In the genomic region with DNA sequence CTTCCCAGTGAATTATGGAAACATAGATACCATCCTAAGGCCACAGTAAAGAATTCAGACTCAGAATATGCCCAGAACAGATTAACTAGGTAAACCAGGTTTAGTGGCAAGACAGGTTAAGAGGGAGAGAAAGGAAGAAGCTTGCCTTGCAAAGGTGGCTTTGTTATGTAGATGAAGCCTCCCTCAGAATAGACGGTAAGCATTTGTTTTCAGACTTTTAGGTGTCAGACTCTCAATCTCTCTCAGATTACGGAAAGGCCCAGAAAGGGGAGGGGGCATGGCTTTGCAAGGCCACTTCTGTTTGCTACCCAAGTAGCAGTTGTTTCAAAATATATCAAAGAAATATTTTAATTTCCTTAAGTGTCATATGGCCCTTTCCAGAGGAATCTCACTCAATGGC, we compare ENCODE assay signal across 1 cellular context.
A peak's percentile ranks its signal among the peaks of the same experiment; 100 is the strongest.
TF ChIP-seq lines count a peak whose summit lies in the region.

No MANE protein-coding gene starts in this region.

TF ChIP-seq in GM23338, 12 proteins besides CTCF, POLR2A, EP300 and RAD21 (continued from another document):
- TF ChIP-seq, protein P1, sequence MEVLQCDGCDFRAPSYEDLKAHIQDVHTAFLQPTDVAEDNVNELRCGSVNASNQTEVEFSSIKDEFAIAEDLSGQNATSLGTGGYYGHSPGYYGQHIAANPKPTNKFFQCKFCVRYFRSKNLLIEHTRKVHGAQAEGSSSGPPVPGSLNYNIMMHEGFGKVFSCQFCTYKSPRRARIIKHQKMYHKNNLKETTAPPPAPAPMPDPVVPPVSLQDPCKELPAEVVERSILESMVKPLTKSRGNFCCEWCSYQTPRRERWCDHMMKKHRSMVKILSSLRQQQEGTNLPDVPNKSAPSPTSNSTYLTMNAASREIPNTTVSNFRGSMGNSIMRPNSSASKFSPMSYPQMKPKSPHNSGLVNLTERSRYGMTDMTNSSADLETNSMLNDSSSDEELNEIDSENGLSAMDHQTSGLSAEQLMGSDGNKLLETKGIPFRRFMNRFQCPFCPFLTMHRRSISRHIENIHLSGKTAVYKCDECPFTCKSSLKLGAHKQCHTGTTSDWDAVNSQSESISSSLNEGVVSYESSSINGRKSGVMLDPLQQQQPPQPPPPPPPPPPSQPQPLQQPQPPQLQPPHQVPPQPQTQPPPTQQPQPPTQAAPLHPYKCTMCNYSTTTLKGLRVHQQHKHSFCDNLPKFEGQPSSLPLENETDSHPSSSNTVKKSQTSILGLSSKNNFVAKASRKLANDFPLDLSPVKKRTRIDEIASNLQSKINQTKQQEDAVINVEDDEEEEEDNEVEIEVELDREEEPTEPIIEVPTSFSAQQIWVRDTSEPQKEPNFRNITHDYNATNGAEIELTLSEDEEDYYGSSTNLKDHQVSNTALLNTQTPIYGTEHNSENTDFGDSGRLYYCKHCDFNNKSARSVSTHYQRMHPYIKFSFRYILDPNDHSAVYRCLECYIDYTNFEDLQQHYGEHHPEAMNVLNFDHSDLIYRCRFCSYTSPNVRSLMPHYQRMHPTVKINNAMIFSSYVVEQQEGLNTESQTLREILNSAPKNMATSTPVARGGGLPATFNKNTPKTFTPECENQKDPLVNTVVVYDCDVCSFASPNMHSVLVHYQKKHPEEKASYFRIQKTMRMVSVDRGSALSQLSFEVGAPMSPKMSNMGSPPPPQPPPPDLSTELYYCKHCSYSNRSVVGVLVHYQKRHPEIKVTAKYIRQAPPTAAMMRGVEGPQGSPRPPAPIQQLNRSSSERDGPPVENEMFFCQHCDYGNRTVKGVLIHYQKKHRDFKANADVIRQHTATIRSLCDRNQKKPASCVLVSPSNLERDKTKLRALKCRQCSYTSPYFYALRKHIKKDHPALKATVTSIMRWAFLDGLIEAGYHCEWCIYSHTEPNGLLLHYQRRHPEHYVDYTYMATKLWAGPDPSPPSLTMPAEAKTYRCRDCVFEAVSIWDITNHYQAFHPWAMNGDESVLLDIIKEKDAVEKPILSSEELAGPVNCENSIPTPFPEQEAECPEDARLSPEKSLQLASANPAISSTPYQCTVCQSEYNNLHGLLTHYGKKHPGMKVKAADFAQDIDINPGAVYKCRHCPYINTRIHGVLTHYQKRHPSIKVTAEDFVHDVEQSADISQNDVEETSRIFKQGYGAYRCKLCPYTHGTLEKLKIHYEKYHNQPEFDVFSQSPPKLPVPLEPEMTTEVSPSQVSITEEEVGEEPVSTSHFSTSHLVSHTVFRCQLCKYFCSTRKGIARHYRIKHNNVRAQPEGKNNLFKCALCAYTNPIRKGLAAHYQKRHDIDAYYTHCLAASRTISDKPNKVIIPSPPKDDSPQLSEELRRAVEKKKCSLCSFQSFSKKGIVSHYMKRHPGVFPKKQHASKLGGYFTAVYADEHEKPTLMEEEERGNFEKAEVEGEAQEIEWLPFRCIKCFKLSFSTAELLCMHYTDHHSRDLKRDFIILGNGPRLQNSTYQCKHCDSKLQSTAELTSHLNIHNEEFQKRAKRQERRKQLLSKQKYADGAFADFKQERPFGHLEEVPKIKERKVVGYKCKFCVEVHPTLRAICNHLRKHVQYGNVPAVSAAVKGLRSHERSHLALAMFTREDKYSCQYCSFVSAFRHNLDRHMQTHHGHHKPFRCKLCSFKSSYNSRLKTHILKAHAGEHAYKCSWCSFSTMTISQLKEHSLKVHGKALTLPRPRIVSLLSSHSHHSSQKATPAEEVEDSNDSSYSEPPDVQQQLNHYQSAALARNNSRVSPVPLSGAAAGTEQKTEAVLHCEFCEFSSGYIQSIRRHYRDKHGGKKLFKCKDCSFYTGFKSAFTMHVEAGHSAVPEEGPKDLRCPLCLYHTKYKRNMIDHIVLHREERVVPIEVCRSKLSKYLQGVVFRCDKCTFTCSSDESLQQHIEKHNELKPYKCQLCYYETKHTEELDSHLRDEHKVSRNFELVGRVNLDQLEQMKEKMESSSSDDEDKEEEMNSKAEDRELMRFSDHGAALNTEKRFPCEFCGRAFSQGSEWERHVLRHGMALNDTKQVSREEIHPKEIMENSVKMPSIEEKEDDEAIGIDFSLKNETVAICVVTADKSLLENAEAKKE (CRISPR knock-in tag; IDR thresholded peaks at IDR 0.05) = peak; percentile 64
- TF ChIP-seq, protein P2, sequence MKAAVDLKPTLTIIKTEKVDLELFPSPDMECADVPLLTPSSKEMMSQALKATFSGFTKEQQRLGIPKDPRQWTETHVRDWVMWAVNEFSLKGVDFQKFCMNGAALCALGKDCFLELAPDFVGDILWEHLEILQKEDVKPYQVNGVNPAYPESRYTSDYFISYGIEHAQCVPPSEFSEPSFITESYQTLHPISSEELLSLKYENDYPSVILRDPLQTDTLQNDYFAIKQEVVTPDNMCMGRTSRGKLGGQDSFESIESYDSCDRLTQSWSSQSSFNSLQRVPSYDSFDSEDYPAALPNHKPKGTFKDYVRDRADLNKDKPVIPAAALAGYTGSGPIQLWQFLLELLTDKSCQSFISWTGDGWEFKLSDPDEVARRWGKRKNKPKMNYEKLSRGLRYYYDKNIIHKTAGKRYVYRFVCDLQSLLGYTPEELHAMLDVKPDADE (IDR thresholded peaks at IDR 0.05) = no peak
